Comparison of ENCODE assay signal across 7 cellular contexts in genomic region chr7:158495780-158496179, GRCh38.
DNase-seq lines count a peak whose midpoint lies in the region; ATAC-seq and TF ChIP-seq lines count a peak whose summit lies in the region.

No MANE protein-coding gene starts in this region.

- H3K4me3 ChIP-seq in liver (ENCODE audit: low read depth in 1 of 3, low read length in 3 of 3), result no peak overlapping the region

- WGBS in liver, result 23% methylated on average over 6 of the region's 6 CpGs

- no peak for TF ChIP-seq EP300 in Ishikawa (IDR thresholded peaks at IDR 0.05; ENCODE audit: borderline replicate concordance)

- no peaks in the 10 kb centered on the region for H3K27me3 ChIP-seq in liver (ENCODE audit: control insufficient read depth in 4 of 4, insufficient read depth in 4 of 4, low read length in 3 of 4)

- peak; percentile 37; the same call in 1 of the 2 replicates for TF ChIP-seq RAD21 in Ishikawa (IDR thresholded peaks at IDR 0.05; ENCODE audit: low read depth)
- peak; percentile 13 to 27 for TF ChIP-seq RAD21 in liver (IDR thresholded peaks at IDR 0.05)

- no peaks in the 10 kb centered on the region for H3K4me1 ChIP-seq in liver (ENCODE audit: control insufficient read depth in 4 of 4, insufficient read depth in 4 of 4, low read length in 3 of 4)

- H3K27ac ChIP-seq in liver (ENCODE audit: low read depth in 1 of 2, low read length in 2 of 2), result no peak overlapping the region

- no peak for TF ChIP-seq CTCF in liver (IDR thresholded peaks at IDR 0.05; ENCODE audit: low read depth, low read length, missing input control)

- ATAC-seq in HG03097 (IDR thresholded peaks at IDR 0.05; ENCODE audit: low FRiP score, unreplicated experiment), result no peak
- no peak for ATAC-seq in GM19395 (IDR thresholded peaks at IDR 0.05; ENCODE audit: unreplicated experiment)

- H3K9me3 ChIP-seq in liver (ENCODE audit: control insufficient read depth in 4 of 4, low read length in 3 of 4), result no peaks in the 10 kb centered on the region

- H3K9ac ChIP-seq in liver (ENCODE audit: low read depth in 1 of 2, low read length in 2 of 2), result no peak overlapping the region

- DNase-seq in GF-D8 (lab: John Stamatoyannopoulos, UW) (peak; percentile 19), SK-N-DZ (ENCODE audit: low spot score) (peak; percentile 77), cortex of kidney (lab: John Stamatoyannopoulos, UW) (no peak)

- H3K36me3 ChIP-seq in liver (ENCODE audit: control insufficient read depth in 4 of 4, insufficient read depth in 3 of 4, low read depth in 1 of 4, low read length in 3 of 4), result no peaks in the 10 kb centered on the region

TF ChIP-seq in Ishikawa, 13 proteins besides CTCF, POLR2A, EP300 and RAD21:
- TF ChIP-seq FOXM1 (IDR thresholded peaks at IDR 0.05; ENCODE audit: borderline replicate concordance, low read depth) (no peak), TEAD4 (IDR thresholded peaks at IDR 0.05) (no peak), TCF12 (IDR thresholded peaks at IDR 0.05; ENCODE audit: low read depth) (no peak), REST (IDR thresholded peaks at IDR 0.05; ENCODE audit: low read depth) (no peak), MAX (IDR thresholded peaks at IDR 0.05) (no peak), TAF1 (IDR thresholded peaks at IDR 0.05; ENCODE audit: low read depth) (no peak), EGR1 (IDR thresholded peaks at IDR 0.05) (no peak), CREB1 (IDR thresholded peaks at IDR 0.05; ENCODE audit: low read depth) (no peak), ZBTB7A (IDR thresholded peaks at IDR 0.05; ENCODE audit: low read depth) (no peak), YY1 (IDR thresholded peaks at IDR 0.05; ENCODE audit: low read depth) (no peak), NFIC (IDR thresholded peaks at IDR 0.05) (no peak), CEBPB (IDR thresholded peaks at IDR 0.05) (no peak)
- TF ChIP-seq, protein P1, sequence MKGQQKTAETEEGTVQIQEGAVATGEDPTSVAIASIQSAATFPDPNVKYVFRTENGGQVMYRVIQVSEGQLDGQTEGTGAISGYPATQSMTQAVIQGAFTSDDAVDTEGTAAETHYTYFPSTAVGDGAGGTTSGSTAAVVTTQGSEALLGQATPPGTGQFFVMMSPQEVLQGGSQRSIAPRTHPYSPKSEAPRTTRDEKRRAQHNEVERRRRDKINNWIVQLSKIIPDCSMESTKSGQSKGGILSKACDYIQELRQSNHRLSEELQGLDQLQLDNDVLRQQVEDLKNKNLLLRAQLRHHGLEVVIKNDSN (IDR thresholded peaks at IDR 0.05), result no peak

TF ChIP-seq in liver, 16 proteins besides CTCF, POLR2A, EP300 and RAD21:
- TF ChIP-seq MAX (IDR thresholded peaks at IDR 0.05) (no peak), JUND (IDR thresholded peaks at IDR 0.05) (no peak), ZBTB33 (IDR thresholded peaks at IDR 0.05) (no peak), HNF4A (conservative IDR thresholded peaks at IDR 0.05) (no peak), FOXA1 (IDR thresholded peaks at IDR 0.05) (no peak)
